ENCODE assay signal across 14 cellular contexts in genomic region chr2:201891676-201892075, GRCh38.
A peak's percentile ranks its signal among the peaks of the same experiment; 100 is the strongest.
DNase-seq lines count a peak whose midpoint lies in the region; ATAC-seq and TF ChIP-seq lines count a peak whose summit lies in the region.
"Had no signal": no experiment of that assay in that cellular context is flagged by ENCODE, and none has a peak within 500 bp of the region (broad histone marks: within the 10 kb centered on the region; RNA-seq: fewer than 3 reads in every experiment).

No MANE protein-coding gene starts in this region.

- no peak overlapping the region for H3K9ac ChIP-seq in mesenchymal stem cell (ENCODE audit: low read length)

- ATAC-seq in HG03521 (IDR thresholded peaks at IDR 0.05; ENCODE audit: unreplicated experiment) (no peak), GM19463 (IDR thresholded peaks at IDR 0.05; ENCODE audit: unreplicated experiment) (no peak)

- peak overlapping the region in 1 of 2 experiments; percentile 12 for H3K14ac ChIP-seq in mesenchymal stem cell (ENCODE audit: low read length in 2 of 2)

- H2BK15ac ChIP-seq in mesenchymal stem cell (ENCODE audit: low read depth, poor library complexity, severe bottlenecking): no peak overlapping the region

- no peaks in the 10 kb centered on the region for H3K4me1 Mint-ChIP-seq in immature natural killer cell
- H3K4me1 Mint-ChIP-seq: CD4-positive, alpha-beta memory T cell; IgD-negative memory B cell had no signal

- H3K4ac ChIP-seq in mesenchymal stem cell (ENCODE audit: low read depth in 1 of 2, low read length in 2 of 2): no peak overlapping the region

- 83% methylated on average over 5 of the region's 6 CpGs for WGBS in mesenchymal stem cell

- H3K4me1 ChIP-seq in SJCRH30: no peaks in the 10 kb centered on the region; the same call in 1 of the 2 replicates
- peaks cover 3% of the 10 kb centered on the region for H3K4me1 ChIP-seq in mesenchymal stem cell (ENCODE audit: control insufficient read depth, insufficient read depth, low read depth, low read length)

- H3K27me3 Mint-ChIP-seq in immature natural killer cell (ENCODE audit: low read depth in 3 of 3): peaks cover 3 to 16% (median 7%) of the 10 kb centered on the region in 3 donors

- no peak overlapping the region for H3K4me2 ChIP-seq in mesenchymal stem cell (ENCODE audit: low read length, poor library complexity, severe bottlenecking)

- DNase-seq in Daoy (ENCODE audit: low read depth) (peak; percentile 47), SJCRH30 (peak; percentile 41 to 55), mesenchymal stem cell (no peak), immature natural killer cell (no peak)
- DNase-seq: BE2C; CD4-positive, alpha-beta memory T cell; NCI-H2081 treated with DMSO at 0.1 percent for 48 hours; NCI-H510A treated with DMSO at 0.1 percent for 48 hours; NCI-H82 had no signal

- no peak overlapping the region for H3K23ac ChIP-seq in mesenchymal stem cell (ENCODE audit: low read length in 2 of 2)

- no peak overlapping the region for H2BK5ac ChIP-seq in mesenchymal stem cell (ENCODE audit: low read depth, low read length, poor library complexity, severe bottlenecking)

- H2AK5ac ChIP-seq in mesenchymal stem cell (ENCODE audit: low read length, severe bottlenecking): peak overlapping the region; percentile 47

- H3K9me3 Mint-ChIP-seq in immature natural killer cell: no peaks in the 10 kb centered on the region
- H3K9me3 Mint-ChIP-seq: CD4-positive, alpha-beta memory T cell; IgD-negative memory B cell had no signal

- H3K79me1 ChIP-seq in mesenchymal stem cell (replicated peaks; ENCODE audit: low read length, poor library complexity, severe bottlenecking): no peaks in the 10 kb centered on the region

- H2BK12ac ChIP-seq in mesenchymal stem cell (ENCODE audit: low read length in 2 of 2): no peak overlapping the region

- H2AFZ ChIP-seq in mesenchymal stem cell (ENCODE audit: low read depth, low read length): no peak overlapping the region

- H3K4me3 ChIP-seq in SJCRH30 (no peak overlapping the region), mesenchymal stem cell (ENCODE audit: insufficient read depth in 1 of 2, low read depth in 1 of 2, low read length in 2 of 2) (no peak overlapping the region)

- H4K8ac ChIP-seq in mesenchymal stem cell (ENCODE audit: low read length): no peak overlapping the region

- no peak overlapping the region for H3K27ac ChIP-seq in SJCRH30
- no peak overlapping the region for H3K27ac ChIP-seq in mesenchymal stem cell (ENCODE audit: low read length, poor library complexity, severe bottlenecking)
- H3K27ac ChIP-seq: RWPE1 had no signal

- H3K18ac ChIP-seq in mesenchymal stem cell (ENCODE audit: low read depth in 1 of 2, low read length in 2 of 2): peak overlapping the region in 1 of 2 experiments; percentile 31

- H3K9me3 ChIP-seq in SJCRH30 (replicated peaks) (no peaks in the 10 kb centered on the region), mesenchymal stem cell (ENCODE audit: control insufficient read depth, low read length) (no peaks in the 10 kb centered on the region)
- H3K9me3 ChIP-seq: BE2C had no signal

- peak overlapping the region; percentile 12 for H4K91ac ChIP-seq in mesenchymal stem cell (ENCODE audit: low read length)

- no peaks in the 10 kb centered on the region for H3K36me3 Mint-ChIP-seq in immature natural killer cell
- H3K36me3 Mint-ChIP-seq: CD4-positive, alpha-beta memory T cell; IgD-negative memory B cell had no signal

- no peak for TF ChIP-seq RAD21 in Ishikawa (IDR thresholded peaks at IDR 0.05; ENCODE audit: low read depth)

- H3K27me3 ChIP-seq in SJCRH30 (0 out of 2 replicates have a peak, but pooled peaks cover 6% of the 10 kb centered on the region), mesenchymal stem cell (ENCODE audit: control insufficient read depth in 1 of 2, insufficient read depth in 1 of 2, low read length in 2 of 2) (peaks cover 0 to 6% of the 10 kb centered on the region in 2 experiments)
- H3K27me3 ChIP-seq: BE2C had no signal

- H2BK120ac ChIP-seq in mesenchymal stem cell (ENCODE audit: low read depth, low read length): no peak overlapping the region

- TF ChIP-seq EP300 in Ishikawa (IDR thresholded peaks at IDR 0.05; ENCODE audit: borderline replicate concordance): no peak

- H3K27ac Mint-ChIP-seq in immature natural killer cell: no peak overlapping the region
- H3K27ac Mint-ChIP-seq: CD4-positive, alpha-beta memory T cell; IgD-negative memory B cell had no signal

- H3K4me3 Mint-ChIP-seq in immature natural killer cell: no peak overlapping the region
- H3K4me3 Mint-ChIP-seq: CD4-positive, alpha-beta memory T cell had no signal

- no peaks in the 10 kb centered on the region for H3K36me3 ChIP-seq in SJCRH30
- H3K36me3 ChIP-seq in mesenchymal stem cell (ENCODE audit: control insufficient read depth in 1 of 2, insufficient read depth in 2 of 2, low read depth in 1 of 2, low read length in 2 of 2): no peaks in the 10 kb centered on the region
- H3K36me3 ChIP-seq: BE2C had no signal

TF ChIP-seq in Ishikawa, 13 proteins besides CTCF, POLR2A, EP300 and RAD21:
- no peak for TF ChIP-seq ZBTB7A (IDR thresholded peaks at IDR 0.05; ENCODE audit: low read depth)
- 0 out of 2 replicates have a peak, but pooled peaks have one; percentile 39 for TF ChIP-seq NFIC (IDR thresholded peaks at IDR 0.05)

Comparison
In these comparisons a context has a peak if more than half of its experiments do, and no peak if none do; other contexts are left out.
1. DNase-seq: peak in Daoy (single experiment) and SJCRH30 (2 of 2); none in mesenchymal stem cell (single experiment) and immature natural killer cell (0 of 3).